In the genomic region with DNA sequence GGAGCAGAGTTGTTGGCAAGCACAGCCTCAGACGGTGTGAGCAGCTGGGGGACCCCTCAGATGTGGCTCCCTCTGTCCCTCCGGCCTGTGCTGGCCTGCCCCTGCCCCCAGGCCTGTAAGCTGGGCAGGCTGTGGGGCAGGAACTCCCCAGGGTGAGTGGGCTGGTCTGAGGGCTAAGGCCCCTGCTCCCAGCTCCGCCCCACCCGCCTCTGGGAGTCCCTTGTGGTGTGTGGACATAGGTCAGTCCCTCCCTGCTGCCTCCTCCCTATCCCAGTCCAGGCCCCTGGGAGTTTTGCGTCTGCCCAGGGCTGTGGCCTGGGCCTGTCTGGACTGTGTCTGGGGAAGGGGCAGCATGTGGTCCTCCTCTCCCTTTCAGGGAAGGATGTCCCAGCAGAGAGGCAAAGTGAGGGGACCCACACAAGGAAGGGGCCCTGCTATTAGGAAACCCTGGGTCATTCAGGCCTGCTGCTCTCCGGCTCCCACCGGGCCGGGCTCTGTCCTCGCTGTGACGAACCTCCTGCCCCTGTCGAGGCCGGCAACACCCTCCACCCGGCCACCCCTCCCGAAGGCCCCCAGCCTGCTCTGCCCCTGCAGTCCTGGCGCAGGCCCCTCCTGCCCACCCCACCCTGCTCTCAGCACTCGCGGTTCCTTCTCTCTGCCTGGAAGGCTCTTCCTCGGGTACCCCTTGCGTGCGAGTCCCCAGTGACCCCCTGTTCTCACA, we compare ENCODE assay signal across 12 cellular contexts. TPM values are rescaled to one million over a fixed set of nuclear protein-coding genes. Genes with fewer than 3 reads are reported as not detected.
DNase-seq lines count a peak whose midpoint lies in the region; ATAC-seq, FAIRE-seq and TF ChIP-seq lines count a peak whose summit lies in the region.
"Had no signal": no experiment of that assay in that cellular context is flagged by ENCODE, and none has a peak within 500 bp of the region (broad histone marks: within the 10 kb centered on the region; RNA-seq: fewer than 3 reads in every experiment).

No MANE protein-coding gene starts in this region.

- H3K27ac ChIP-seq in WERI-Rb-1 (peak overlapping the region; percentile 93), right cardiac atrium (ENCODE audit: low read length) (peak overlapping the region; percentile 48), psoas muscle (peak overlapping the region; percentile 66)

- 38% methylated on average over 20 of the region's 20 CpGs for WGBS in right cardiac atrium
- 46 to 56% (median 49%) methylated on average over 17 to 20 of the region's 20 CpGs for WGBS in psoas muscle, 3 donors

- H3K36me3 ChIP-seq in WERI-Rb-1 = no peaks in the 10 kb centered on the region
- no peaks in the 10 kb centered on the region for H3K36me3 ChIP-seq in psoas muscle (ENCODE audit: insufficient read depth in 1 of 2, low read depth in 1 of 2)

- peak; percentile 3 for DNase-seq in D721Med (ENCODE audit: insufficient read length, low spot score)
- peak; percentile 87 for DNase-seq in WERI-Rb-1
- DNase-seq in right cardiac atrium = peak; percentile 89 to 92 (median 91)
- DNase-seq in psoas muscle = peak; percentile 76 to 90
- no peak for DNase-seq in stimulated activated CD8-positive, alpha-beta memory T cell treated with anti-CD3 and anti-CD28 coated beads, Interleukin-4, amount 100 ng/mL, for 48 hours
- DNase-seq: DND-41; stimulated activated CD4-positive, alpha-beta T cell treated with anti-CD3 and anti-CD28 coated beads, Interleukin-4, amount 100 ng/mL, for 4 hours had no signal

- H3K27me3 ChIP-seq in WERI-Rb-1 (ENCODE audit: insufficient read depth, low read depth, severe bottlenecking) (no peaks in the 10 kb centered on the region), right cardiac atrium (ENCODE audit: control insufficient read depth, insufficient read depth) (no peaks in the 10 kb centered on the region), psoas muscle (ENCODE audit: insufficient read depth in 3 of 3, low read length in 2 of 3) (peaks cover 0 to 11% (median 2%) of the 10 kb centered on the region in 3 donors)

- TF ChIP-seq CTCF in D721Med (IDR thresholded peaks at IDR 0.05; ENCODE audit: insufficient read depth, missing control alignments) (no peak), WERI-Rb-1 (IDR thresholded peaks at IDR 0.05; ENCODE audit: low read depth, low read length) (no peak), psoas muscle (IDR thresholded peaks at IDR 0.05) (no peak)

- peaks cover 6% of the 10 kb centered on the region for H3K4me1 ChIP-seq in right cardiac atrium (ENCODE audit: control insufficient read depth, insufficient read depth, low read length)
- peaks cover 24% of the 10 kb centered on the region for H3K4me1 ChIP-seq in psoas muscle

- ATAC-seq in right cardiac atrium (peak; percentile 32 to 42), psoas muscle (peak in 3 of 4 donors; percentile 20 to 26 (median 26)), GM19452 (IDR thresholded peaks at IDR 0.05; ENCODE audit: unreplicated experiment) (no peak), GM18517 (IDR thresholded peaks at IDR 0.05; ENCODE audit: unreplicated experiment) (no peak), GM19455 (IDR thresholded peaks at IDR 0.05; ENCODE audit: unreplicated experiment) (no peak)

- H3K9me3 ChIP-seq in WERI-Rb-1 (ENCODE audit: severe bottlenecking) = no peaks in the 10 kb centered on the region
- no peaks in the 10 kb centered on the region for H3K9me3 ChIP-seq in right cardiac atrium (ENCODE audit: control insufficient read depth, low read length)
- H3K9me3 ChIP-seq in psoas muscle = no peaks in the 10 kb centered on the region

- no peak for FAIRE-seq in D721Med (lab: Jason Lieb, UNC)

- intact Hi-C loops in right cardiac atrium (cut with DNase I) (no loop called here), psoas muscle (cut with DNase I) (no loop called here)

- H3K4me3 ChIP-seq in WERI-Rb-1 (ENCODE audit: low read depth, low read length) (no peak overlapping the region), right cardiac atrium (ENCODE audit: low read length) (no peak overlapping the region), psoas muscle (peak overlapping the region; percentile 32)

RNA-seq across cellular contexts. Expression of a gene that starts 3.5 kb away (rescaled TPM):
- 10 to 100 TPM; 25.0 to 38.6 (median 25.6) TPM for total RNA-seq in right cardiac atrium
- polyA plus RNA-seq in right cardiac atrium = 17.3 TPM
- total RNA-seq in psoas muscle = 10 to 100 TPM in 3 of 4 donors, 1 to 10 TPM in 1; 4.5 to 25.3 (median 13.8) TPM
- 1 to 10 TPM; 1.4 to 7.8 (median 4.1) TPM for polyA plus RNA-seq in psoas muscle
- polyA plus RNA-seq: IgD-negative memory B cell had no signal

RNA-seq across cellular contexts. Expression of a gene that starts 10.9 kb away (rescaled TPM):
- 1 to 10 TPM; 1.6 to 3.6 (median 2.9) TPM for total RNA-seq in right cardiac atrium
- polyA plus RNA-seq in right cardiac atrium = 4.5 TPM
- total RNA-seq in psoas muscle = 1 to 10 TPM in 3 of 4 donors, under 1 TPM in 1; 0.77 to 5.4 (median 3.0) TPM
- 1 to 10 TPM; 1.1 to 2.9 (median 1.6) TPM for polyA plus RNA-seq in psoas muscle
- total RNA-seq: activated T-helper 2 cell treated with anti-CD3 and anti-CD28 coated beads, Interferon-gamma antibody, Interleukin-2, Interleukin-4, amounts not matched to agents 10 μg/mL and 5 μg/mL and 100 μg/mL, durations not matched to agents 14 hours and 24 hours and 36 hours had no signal
- polyA plus RNA-seq: IgD-negative memory B cell had no signal

RNA-seq across cellular contexts. Expression of a gene that starts 17.5 kb away (rescaled TPM):
- total RNA-seq in right cardiac atrium = 1 to 10 TPM; 1.3 to 3.4 (median 2.2) TPM
- polyA plus RNA-seq in right cardiac atrium = 0.52 TPM
- under 1 TPM; 0.47 to 0.99 (median 0.61) TPM for total RNA-seq in psoas muscle
- under 1 TPM; 0.12 to 0.61 (median 0.13) TPM for polyA plus RNA-seq in psoas muscle

RNA-seq across cellular contexts. Expression of a gene that starts 24.9 kb away (rescaled TPM):
- 100 to 1,000 TPM; 121 to 144 (median 132) TPM for total RNA-seq in right cardiac atrium
- 190 TPM for polyA plus RNA-seq in right cardiac atrium
- total RNA-seq in psoas muscle = 100 to 1,000 TPM; 114 to 159 (median 143) TPM
- polyA plus RNA-seq in psoas muscle = 100 to 1,000 TPM; 211 to 308 (median 255) TPM

RNA-seq across cellular contexts. Expression of a gene that starts 32.9 kb away (rescaled TPM):
- 10 to 100 TPM; 61.2 to 83.1 (median 67.2) TPM for total RNA-seq in right cardiac atrium
- 81.7 TPM for polyA plus RNA-seq in right cardiac atrium
- total RNA-seq in psoas muscle = 10 to 100 TPM; 40.2 to 71.8 (median 46.1) TPM
- polyA plus RNA-seq in psoas muscle = 10 to 100 TPM; 50.1 to 59.3 (median 54.7) TPM

Comparison
In these comparisons a context has a peak if more than half of its experiments do, and no peak if none do; other contexts are left out.
1. ATAC-seq: peak in right cardiac atrium (2 of 2) and psoas muscle (3 of 4); none in GM19452 (single experiment), GM18517 (single experiment) and GM19455 (single experiment).
2. Peak in every context shown above with its lines, with median percentiles within 50 percentile points of each other: H3K27ac ChIP-seq.